In genomic region chr15:79028411-79028964, GRCh38 we compare ENCODE assay signal across 9 cellular contexts.
DNase-seq lines count a peak whose midpoint lies in the region; ATAC-seq, FAIRE-seq and TF ChIP-seq lines count a peak whose summit lies in the region.
"Had no signal": no experiment of that assay in that cellular context is flagged by ENCODE, and none has a peak within 500 bp of the region (broad histone marks: within the 10 kb centered on the region; RNA-seq: fewer than 3 reads in every experiment).

No MANE protein-coding gene starts in this region.

- peak; percentile 36; the same call in 1 of the 3 replicates for ATAC-seq in RWPE2 (ENCODE audit: low read depth)
- no peak for ATAC-seq in GM19395 (IDR thresholded peaks at IDR 0.05; ENCODE audit: unreplicated experiment)
- no peak for ATAC-seq in HG02571 (IDR thresholded peaks at IDR 0.05; ENCODE audit: unreplicated experiment)

- H3K27me3 ChIP-seq in RWPE2 (ENCODE audit: insufficient read depth, poor library complexity, severe bottlenecking) (no peaks in the 10 kb centered on the region), endothelial cell of umbilical vein (ENCODE audit: control insufficient read depth in 2 of 2, insufficient read depth in 2 of 2, low read length in 2 of 2) (no peaks in the 10 kb centered on the region)

- no peak overlapping the region for H2AFZ ChIP-seq in endothelial cell of umbilical vein (ENCODE audit: low read depth, low read length)

- H3K36me3 Mint-ChIP-seq in nephron progenitor cell (ENCODE audit: low read depth), result no peaks in the 10 kb centered on the region

- H4K20me1 ChIP-seq in endothelial cell of umbilical vein (replicated peaks; ENCODE audit: control insufficient read depth, extremely low read depth, insufficient read depth, low read length), result no peaks in the 10 kb centered on the region

- CTCF ChIA-PET in endothelial cell of umbilical vein (lab: Charles Lee), result interaction anchor here (0.6 to 10.4 kb wide), 24 partner anchors 9 to 964 kb away, joined by 3 to 390 read pairs (median 4); no protein-coding TSS in a partner anchor

- no peak overlapping the region for H3K4me3 ChIP-seq in HFF-Myc (replicated peaks; ENCODE audit: low read depth, low read length)
- no peak overlapping the region for H3K4me3 ChIP-seq in RWPE2 (ENCODE audit: severe bottlenecking)
- H3K4me3 ChIP-seq in endothelial cell of umbilical vein (replicated peaks in 1 of 3; ENCODE audit: insufficient read depth in 1 of 3, low read depth in 1 of 3, low read length in 3 of 3), result no peak overlapping the region

- no peak for TF ChIP-seq POLR2A in endothelial cell of umbilical vein (IDR thresholded peaks at IDR 0.05; ENCODE audit: low read depth, low read length)

- peak; percentile 84 for FAIRE-seq in endothelial cell of umbilical vein (lab: Jason Lieb, UNC)
- FAIRE-seq: A204.1 had no signal

- H3K27me3 Mint-ChIP-seq in nephron progenitor cell (ENCODE audit: low read depth, poor library complexity), result peaks cover 32% of the 10 kb centered on the region

- TF ChIP-seq CTCF in HFF-Myc (IDR thresholded peaks at IDR 0.05; ENCODE audit: low read depth, low read length, missing control alignments) (peak; percentile 96), RWPE2 (IDR thresholded peaks at IDR 0.05; ENCODE audit: poor library complexity, severe bottlenecking) (peak; percentile 97), endothelial cell of umbilical vein (IDR thresholded peaks at IDR 0.05; ENCODE audit: extremely low read depth in 1 of 2, insufficient read depth in 1 of 2, low read depth in 1 of 2, low read length in 2 of 2) (peak; percentile 78 to 80), nephron progenitor cell (IDR thresholded peaks at IDR 0.05) (peak; percentile 85)

- no peak overlapping the region for H3K9ac ChIP-seq in endothelial cell of umbilical vein (replicated peaks; ENCODE audit: extremely low read depth, insufficient read depth, low read length)

- H3K36me3 ChIP-seq in RWPE2 (ENCODE audit: low read depth) (no peaks in the 10 kb centered on the region), endothelial cell of umbilical vein (ENCODE audit: control insufficient read depth in 2 of 2, extremely low read depth in 1 of 2, insufficient read depth in 2 of 2, low read length in 2 of 2) (no peaks in the 10 kb centered on the region)

- intact Hi-C loops in endothelial cell of umbilical vein (cut with micrococcal nuclease), result loop anchor here (1.0 to 2.0 kb wide), 2 partner anchors 156 to 824 kb away; no protein-coding TSS in a partner anchor

- H3K4me1 Mint-ChIP-seq in nephron progenitor cell, result no peaks in the 10 kb centered on the region

- DNase-seq in DMS 273 (lab: John Stamatoyannopoulos, UW; ENCODE audit: unreplicated experiment), result peak; percentile 73
- no peak for DNase-seq in DMS 273 treated with DMSO at 0.1 percent for 48 hours (lab: John Stamatoyannopoulos, UW)
- DNase-seq in HFF-Myc (ENCODE audit: extremely low read depth, low read depth), result no peak
- DNase-seq in RWPE2 (ENCODE audit: low spot score), result no peak
- peak; percentile 31 for DNase-seq in endothelial cell of umbilical vein (ENCODE audit: low read depth, low spot score)
- peak; percentile 67 for DNase-seq in nephron progenitor cell

- POLR2A ChIA-PET in endothelial cell of umbilical vein (lab: Charles Lee), result no interaction called here

- H3K4me2 ChIP-seq in endothelial cell of umbilical vein (ENCODE audit: insufficient read depth, low read length), result no peak overlapping the region

- H3K4me1 ChIP-seq in RWPE2 (ENCODE audit: insufficient read depth, poor library complexity, severe bottlenecking), result peaks cover 4% of the 10 kb centered on the region
- no peaks in the 10 kb centered on the region for H3K4me1 ChIP-seq in endothelial cell of umbilical vein (ENCODE audit: control insufficient read depth, extremely low read depth, insufficient read depth, low read length)

- no peaks in the 10 kb centered on the region for H3K9me3 ChIP-seq in RWPE2 (ENCODE audit: severe bottlenecking)
- no peaks in the 10 kb centered on the region for H3K9me3 ChIP-seq in endothelial cell of umbilical vein (replicated peaks; ENCODE audit: control insufficient read depth, insufficient read depth, low read length)

- H3K9me1 ChIP-seq in endothelial cell of umbilical vein (replicated peaks; ENCODE audit: control insufficient read depth, extremely low read depth, insufficient read depth, low read length), result no peaks in the 10 kb centered on the region

- peaks cover 24% of the 10 kb centered on the region for H3K9me3 Mint-ChIP-seq in nephron progenitor cell

- H3K27ac ChIP-seq in RWPE2 (ENCODE audit: poor library complexity, severe bottlenecking), result no peak overlapping the region
- H3K27ac ChIP-seq in endothelial cell of umbilical vein (ENCODE audit: insufficient read depth, low read depth, low read length), result no peak overlapping the region

- H3K4me3 Mint-ChIP-seq in nephron progenitor cell, result no peak overlapping the region

- H3K27ac Mint-ChIP-seq in nephron progenitor cell, result no peak overlapping the region

- dilution Hi-C loops in endothelial cell of umbilical vein (cut with MboI; ENCODE audit: extremely low pct_ligation_motif_present, low sequenced_read_pairs), result no loop called here

- H3K79me2 ChIP-seq in endothelial cell of umbilical vein (ENCODE audit: control insufficient read depth, insufficient read depth, low read length), result no peaks in the 10 kb centered on the region

- no TSS peak for BruUV-seq in endothelial cell of umbilical vein (replicated peaks; lab: Mats Ljungman, UMichigan)

TF ChIP-seq in endothelial cell of umbilical vein, 7 proteins besides CTCF, POLR2A, EP300 and RAD21:
- no peak for TF ChIP-seq POLR2AphosphoS5 (IDR thresholded peaks at IDR 0.05; ENCODE audit: insufficient read depth, low read depth, low read length)
- TF ChIP-seq, protein P1, sequence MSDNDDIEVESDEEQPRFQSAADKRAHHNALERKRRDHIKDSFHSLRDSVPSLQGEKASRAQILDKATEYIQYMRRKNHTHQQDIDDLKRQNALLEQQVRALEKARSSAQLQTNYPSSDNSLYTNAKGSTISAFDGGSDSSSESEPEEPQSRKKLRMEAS (IDR thresholded peaks at IDR 0.05; ENCODE audit: insufficient read depth, insufficient read length), result no peak
- TF ChIP-seq FOS (IDR thresholded peaks at IDR 0.05; ENCODE audit: borderline replicate concordance, insufficient read depth, low read length), result no peak
- no peak for TF ChIP-seq EZH2 (IDR thresholded peaks at IDR 0.05; ENCODE audit: borderline replicate concordance, low read depth, low read length, severe bottlenecking)
- no peak for TF ChIP-seq JUN (IDR thresholded peaks at IDR 0.05; ENCODE audit: borderline replicate concordance, insufficient read depth, insufficient read length, low read depth)
- TF ChIP-seq GATA2 (IDR thresholded peaks at IDR 0.05; ENCODE audit: insufficient read depth, insufficient read length, low read depth, low read length), result no peak

Comparison
In these comparisons a context has a peak if more than half of its experiments do, and no peak if none do; other contexts are left out.
1. DNase-seq: peak in DMS 273 (single experiment), endothelial cell of umbilical vein (single experiment) and nephron progenitor cell (single experiment); none in DMS 273 treated with DMSO at 0.1 percent for 48 hours (single experiment), HFF-Myc (single experiment) and RWPE2 (single experiment).
2. Peak in every context shown above with its lines, with median percentiles within 50 percentile points of each other: CTCF ChIP-seq.